8 cellular contexts compared by ENCODE assay signal in the genomic region with DNA sequence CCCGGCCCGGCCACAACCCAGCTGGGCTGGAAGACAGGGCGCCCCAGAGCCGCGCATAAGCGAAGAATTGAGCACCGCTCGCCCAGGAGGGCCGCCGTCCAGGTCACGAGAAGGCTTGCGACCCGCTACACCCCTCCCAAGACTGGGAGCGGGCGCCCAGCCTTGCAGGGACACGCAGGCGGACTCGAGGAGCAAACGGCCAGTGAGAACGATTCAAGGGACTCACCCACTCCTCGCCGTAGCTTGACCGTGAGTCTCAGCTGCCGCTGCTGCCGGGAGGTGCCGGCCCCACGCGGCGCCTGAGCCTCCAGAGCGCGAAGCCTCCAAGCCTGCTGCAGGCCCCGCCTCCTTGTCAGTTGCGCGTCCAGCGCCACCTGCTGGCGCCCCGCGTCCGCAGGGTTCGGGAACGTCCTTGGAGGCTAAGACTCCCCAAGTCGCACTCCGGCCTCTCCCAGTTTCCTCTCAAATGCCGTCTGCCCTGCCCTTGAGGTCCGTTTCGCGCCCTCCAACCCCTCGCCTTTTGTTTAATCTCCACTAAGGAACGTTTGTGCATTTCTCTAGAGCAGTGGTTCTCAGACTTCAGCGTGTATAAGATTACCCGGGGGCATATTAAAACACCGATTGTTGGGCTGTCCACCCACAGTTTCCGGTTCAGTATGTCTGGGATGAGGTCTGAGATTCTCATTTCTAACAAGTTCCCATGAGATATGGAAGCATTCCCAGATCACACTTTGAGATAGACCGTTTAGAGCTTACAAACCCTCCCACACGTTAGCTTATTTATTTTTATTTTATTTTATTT. TPM values are rescaled to one million over a fixed set of nuclear protein-coding genes. Genes with fewer than 3 reads are reported as not detected.
A peak's percentile ranks its signal among the peaks of the same experiment; 100 is the strongest.
DNase-seq lines count a peak whose midpoint lies in the region; ATAC-seq, FAIRE-seq and TF ChIP-seq lines count a peak whose summit lies in the region.
"Not testable (repeated sequence)": the region's sequence is repeated elsewhere in the genome, so short reads cannot be mapped to it uniquely, and the experiment has no call there.

A gene (minus strand): TSS at position 301 of the 802 bp plus-strand sequence. CDS start 5,333 bp downstream, outside the sequence.

- peaks cover 10 to 34% (median 13%) of the 10 kb centered on the region in 5 donors for H3K27me3 Mint-ChIP-seq in naive thymus-derived CD8-positive, alpha-beta T cell

- peak; percentile 95 for ATAC-seq in GM21528 (IDR thresholded peaks at IDR 0.05; ENCODE audit: low FRiP score, unreplicated experiment)
- ATAC-seq in naive thymus-derived CD8-positive, alpha-beta T cell = peak; percentile 97 to 99

- peak within 1 kb of the TSS; percentile 34 to 74 (median 58) for H3K4me3 Mint-ChIP-seq in naive thymus-derived CD8-positive, alpha-beta T cell

- peak within 1 kb of the TSS in 1 of 10 donors; percentile 25 for H3K27ac Mint-ChIP-seq in naive thymus-derived CD8-positive, alpha-beta T cell

- DNase-seq in DMS 273 (lab: John Stamatoyannopoulos, UW; ENCODE audit: unreplicated experiment) (peak; percentile 86), HTR-8/SVneo (ENCODE audit: insufficient read length, low spot score) (peak; percentile 59), RCC 7860 (ENCODE audit: low spot score) (peak; percentile 44), fibroblast of the aortic adventitia (ENCODE audit: low read depth) (peak; percentile 90)
- DNase-seq in activated effector memory CD4-positive, alpha-beta T cell treated with Interleukin-2 at 50 U/mL for 16 hours = peak; percentile 71
- peak; percentile 62 to 90 (median 80) for DNase-seq in naive thymus-derived CD8-positive, alpha-beta T cell
- peak; percentile 57 to 61 for DNase-seq in stimulated activated CD8-positive, alpha-beta memory T cell treated with anti-CD3 and anti-CD28 coated beads, Interleukin-4, amount 100 ng/mL, for 4 hours (ENCODE audit: low read depth in 2 of 2, low spot score in 1 of 2)

- TF ChIP-seq CTCF in fibroblast of the aortic adventitia (IDR thresholded peaks at IDR 0.05; ENCODE audit: insufficient read depth, low read length) = peak; percentile 83

- POLR2A ChIA-PET in naive thymus-derived CD8-positive, alpha-beta T cell (lab: Charles Lee) = interaction anchor here (0.5 kb wide), 1 partner anchor 384 kb away, joined by 3 read pairs; no protein-coding TSS in a partner anchor

- H3K36me3 Mint-ChIP-seq in naive thymus-derived CD8-positive, alpha-beta T cell = not testable (repeated sequence)

- H3K9me3 Mint-ChIP-seq in naive thymus-derived CD8-positive, alpha-beta T cell = not testable (repeated sequence)

- peak within 1 kb of the TSS; percentile 62 for H3K4me3 ChIP-seq in fibroblast of the aortic adventitia (ENCODE audit: low read depth, low read length)

- not testable (repeated sequence) for FAIRE-seq in HTR-8/SVneo (lab: Jason Lieb, UNC); RCC 7860 (lab: Jason Lieb, UNC)

- not testable (repeated sequence) for H3K4me1 Mint-ChIP-seq in naive thymus-derived CD8-positive, alpha-beta T cell

RNA-seq across cellular contexts. Expression of the gene that starts here (rescaled TPM):
- 2.5 and 38.6 TPM in 2 replicates for total RNA-seq in fibroblast of the aortic adventitia (ENCODE audit: low replicate concordance)
- not detected for total RNA-seq in naive thymus-derived CD8-positive, alpha-beta T cell
- under 1 TPM in 1 of 3 donors, not detected in 2; 0.28 TPM for polyA plus RNA-seq in naive thymus-derived CD8-positive, alpha-beta T cell

Comparison
In these comparisons a context has a peak if more than half of its experiments do, and no peak if none do; other contexts are left out.
1. Peak in every context shown above with its lines: DNase-seq, ATAC-seq and H3K4me3 ChIP-seq.
2. Peak in DNase-seq and ATAC-seq in naive thymus-derived CD8-positive, alpha-beta T cell; RNA of the gene not detected or under 1 TPM.